ENCODE assay signal across 12 cellular contexts in genomic region chr7:88396948-88397322, GRCh38.
DNase-seq lines count a peak whose midpoint lies in the region; ATAC-seq and TF ChIP-seq lines count a peak whose summit lies in the region.
"Had no signal": no experiment of that assay in that cellular context is flagged by ENCODE, and none has a peak within 500 bp of the region (broad histone marks: within the 10 kb centered on the region; RNA-seq: fewer than 3 reads in every experiment).

No MANE protein-coding gene starts in this region.

- H3K4me3 Mint-ChIP-seq in T-helper 2 cell treated with Interferon-gamma antibody and Interleukin-4, amounts not matched to agents 5 μg/mL and 100 μg/mL, for 36 hours = no peak overlapping the region
- H3K4me3 Mint-ChIP-seq in stimulated activated naive CD8-positive, alpha-beta T cell treated with anti-CD3 and anti-CD28 coated beads, Interleukin-15, amount 100 ng/mL, for 72 hours = peak overlapping the region in 1 of 2 donors; percentile 51
- no peak overlapping the region for H3K4me3 Mint-ChIP-seq in progenitor cell of endocrine pancreas (ENCODE audit: low read depth)
- H3K4me3 Mint-ChIP-seq: natural killer cell treated with Interleukin-12 subunit alpha and Interleukin-12 subunit beta and Interleukin-15 and Interleukin-18, amount 100 ng/mL, for 72 hours had no signal

- peaks cover 18% of the 10 kb centered on the region for H3K4me1 Mint-ChIP-seq in T-helper 2 cell treated with Interferon-gamma antibody and Interleukin-4, amounts not matched to agents 5 μg/mL and 100 μg/mL, for 36 hours (ENCODE audit: low read depth)
- H3K4me1 Mint-ChIP-seq in stimulated activated naive CD8-positive, alpha-beta T cell treated with anti-CD3 and anti-CD28 coated beads, Interleukin-15, amount 100 ng/mL, for 72 hours = peaks cover 23% of the 10 kb centered on the region
- H3K4me1 Mint-ChIP-seq in progenitor cell of endocrine pancreas (ENCODE audit: low read depth) = peaks cover 9% of the 10 kb centered on the region

- H3K36me3 Mint-ChIP-seq in T-helper 2 cell treated with Interferon-gamma antibody and Interleukin-4, amounts not matched to agents 5 μg/mL and 100 μg/mL, for 36 hours (ENCODE audit: low read depth) = no peaks in the 10 kb centered on the region
- H3K36me3 Mint-ChIP-seq in progenitor cell of endocrine pancreas (ENCODE audit: insufficient read depth) = no peaks in the 10 kb centered on the region
- H3K36me3 Mint-ChIP-seq: natural killer cell treated with Interleukin-12 subunit alpha and Interleukin-12 subunit beta and Interleukin-15 and Interleukin-18, amount 100 ng/mL, for 72 hours had no signal

- no peak for DNase-seq in T-helper 2 cell treated with Interferon-gamma antibody and Interleukin-4, amounts not matched to agents 5 μg/mL and 100 μg/mL, for 36 hours (ENCODE audit: low spot score)
- DNase-seq in T-helper 2 cell (no peak), progenitor cell of endocrine pancreas (ENCODE audit: low spot score, unreplicated experiment) (no peak), D341Med (ENCODE audit: low spot score) (no peak)
- no peak for DNase-seq in stimulated activated naive CD8-positive, alpha-beta T cell treated with anti-CD3 and anti-CD28 coated beads, Interleukin-15, amount 100 ng/mL, for 72 hours
- no peak for DNase-seq in activated effector memory CD4-positive, alpha-beta T cell treated with Interleukin-2 at 50 U/mL for 16 hours
- DNase-seq: activated CD4-positive, alpha-beta T cell treated with anti-CD3 and anti-CD28 coated beads for 4 hours; DMS 273 treated with DMSO at 0.1 percent for 48 hours; esophagus squamous epithelium had no signal

- H3K9me3 Mint-ChIP-seq in T-helper 2 cell treated with Interferon-gamma antibody and Interleukin-4, amounts not matched to agents 5 μg/mL and 100 μg/mL, for 36 hours = no peaks in the 10 kb centered on the region
- H3K9me3 Mint-ChIP-seq in stimulated activated naive CD8-positive, alpha-beta T cell treated with anti-CD3 and anti-CD28 coated beads, Interleukin-15, amount 100 ng/mL, for 72 hours = no peaks in the 10 kb centered on the region
- no peaks in the 10 kb centered on the region for H3K9me3 Mint-ChIP-seq in progenitor cell of endocrine pancreas (ENCODE audit: low read depth)
- H3K9me3 Mint-ChIP-seq: natural killer cell treated with Interleukin-12 subunit alpha and Interleukin-12 subunit beta and Interleukin-15 and Interleukin-18, amount 100 ng/mL, for 72 hours had no signal

- peaks cover 13% of the 10 kb centered on the region for H3K27me3 Mint-ChIP-seq in T-helper 2 cell treated with Interferon-gamma antibody and Interleukin-4, amounts not matched to agents 5 μg/mL and 100 μg/mL, for 36 hours (ENCODE audit: low read depth)
- peaks cover 12% of the 10 kb centered on the region for H3K27me3 Mint-ChIP-seq in stimulated activated naive CD8-positive, alpha-beta T cell treated with anti-CD3 and anti-CD28 coated beads, Interleukin-15, amount 100 ng/mL, for 72 hours
- peaks cover 7% of the 10 kb centered on the region for H3K27me3 Mint-ChIP-seq in progenitor cell of endocrine pancreas

- peak; percentile 77 for ATAC-seq in HG02610 (IDR thresholded peaks at IDR 0.05; ENCODE audit: unreplicated experiment)
- peak; percentile 39 for ATAC-seq in HG03342 (IDR thresholded peaks at IDR 0.05; ENCODE audit: unreplicated experiment)
- peak; percentile 82 for ATAC-seq in stimulated activated naive CD8-positive, alpha-beta T cell treated with anti-CD3 and anti-CD28 coated beads, Interleukin-15, amount 100 ng/mL, for 72 hours
- ATAC-seq: natural killer cell treated with Interleukin-12 subunit alpha and Interleukin-12 subunit beta and Interleukin-15 and Interleukin-18, amount 100 ng/mL, for 72 hours had no signal

- no peak for TF ChIP-seq CTCF in progenitor cell of endocrine pancreas (IDR thresholded peaks at IDR 0.05; ENCODE audit: unreplicated experiment)

- peak overlapping the region; percentile 24 for H3K27ac Mint-ChIP-seq in T-helper 2 cell treated with Interferon-gamma antibody and Interleukin-4, amounts not matched to agents 5 μg/mL and 100 μg/mL, for 36 hours
- H3K27ac Mint-ChIP-seq in stimulated activated naive CD8-positive, alpha-beta T cell treated with anti-CD3 and anti-CD28 coated beads, Interleukin-15, amount 100 ng/mL, for 72 hours = peak overlapping the region; percentile 13 to 54
- no peak overlapping the region for H3K27ac Mint-ChIP-seq in progenitor cell of endocrine pancreas
